In the genomic region with DNA sequence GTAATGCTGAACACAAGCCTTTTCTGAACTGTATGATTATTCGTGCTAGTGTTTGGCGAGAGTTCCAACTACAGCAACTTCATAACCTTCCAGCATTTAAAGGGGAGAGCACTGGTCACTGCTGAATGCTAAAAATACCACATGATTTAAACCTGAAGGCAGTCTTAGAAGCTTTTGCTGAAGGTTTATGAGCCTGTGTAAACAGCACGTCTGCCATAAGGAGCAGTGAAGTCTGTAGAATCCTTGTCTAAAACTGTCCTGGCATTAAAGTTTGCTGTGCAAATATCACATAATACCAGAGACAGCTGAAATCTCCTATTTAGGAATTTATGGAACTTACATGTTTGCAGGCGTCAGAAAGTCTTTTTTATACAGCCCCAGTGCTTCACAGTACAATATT, we compare ENCODE assay signal across 13 cellular contexts. TPM values are rescaled to one million over a fixed set of nuclear protein-coding genes. Genes with fewer than 3 reads are reported as not detected.
DNase-seq lines count a peak whose midpoint lies in the region; ATAC-seq and TF ChIP-seq lines count a peak whose summit lies in the region.
"Had no signal": no experiment of that assay in that cellular context is flagged by ENCODE, and none has a peak within 500 bp of the region (broad histone marks: within the 10 kb centered on the region; RNA-seq: fewer than 3 reads in every experiment).

No MANE protein-coding gene starts in this region.

- H3F3A ChIP-seq in PC-3 (ENCODE audit: low read length, unreplicated experiment) = no peaks in the 10 kb centered on the region

- H3K9me3 ChIP-seq in CD8-positive, alpha-beta memory T cell (ENCODE audit: low read length) = no peaks in the 10 kb centered on the region
- H3K9me3 ChIP-seq in PC-3 (ENCODE audit: low read length) (no peaks in the 10 kb centered on the region), prostate gland (no peaks in the 10 kb centered on the region)
- H3K9me3 ChIP-seq: SJSA1, uterus had no signal

- H3K4me3 ChIP-seq in CD8-positive, alpha-beta memory T cell (ENCODE audit: low read length) = peak overlapping the region; percentile 26
- 0 out of 2 replicates have a peak overlapping the region, but pooled peaks have one; percentile 3 for H3K4me3 ChIP-seq in PC-3 (ENCODE audit: low read length)
- H3K4me3 ChIP-seq in prostate gland = no peak overlapping the region
- H3K4me3 ChIP-seq: SJSA1, uterus had no signal

- H3K27me3 ChIP-seq in CD8-positive, alpha-beta memory T cell (ENCODE audit: insufficient read depth, low read length, poor library complexity, severe bottlenecking) = no peaks in the 10 kb centered on the region
- no peaks in the 10 kb centered on the region for H3K27me3 ChIP-seq in PC-3 (ENCODE audit: low read length)
- H3K27me3 ChIP-seq in prostate gland (replicated peaks; ENCODE audit: insufficient read depth) = no peaks in the 10 kb centered on the region
- H3K27me3 ChIP-seq: uterus had no signal

- H3K4me1 Mint-ChIP-seq in CD8-positive, alpha-beta memory T cell = peaks cover 69 to 95% (median 89%) of the 10 kb centered on the region in 3 donors

- no peak for DNase-seq in CD8-positive, alpha-beta memory T cell
- DNase-seq in PC-3 = peak; percentile 40
- peak; percentile 19 for DNase-seq in globus pallidus (ENCODE audit: low spot score)
- DNase-seq in prostate gland (ENCODE audit: low spot score) = peak; percentile 19
- no peak for DNase-seq in COLO829 (ENCODE audit: low spot score)
- DNase-seq in GF-D8 (lab: John Stamatoyannopoulos, UW) = no peak
- no peak for DNase-seq in SHP77 treated with DMSO at 0.1 percent for 48 hours (lab: John Stamatoyannopoulos, UW)
- DNase-seq: effector memory CD4-positive, alpha-beta T cell; NCI-H2081 treated with DMSO at 0.1 percent for 48 hours; NCI-H774; uterus had no signal

- no peak overlapping the region for H3K27ac ChIP-seq in CD8-positive, alpha-beta memory T cell (ENCODE audit: low read depth, low read length)
- H3K27ac ChIP-seq in PC-3 (ENCODE audit: low read length) = no peak overlapping the region
- H3K27ac ChIP-seq in prostate gland = peak overlapping the region in 1 of 2 donors; percentile 15
- H3K27ac ChIP-seq: SJSA1, uterus had no signal

- peak overlapping the region in 3 of 8 donors; percentile 3 to 74 (median 66) for H3K27ac Mint-ChIP-seq in CD8-positive, alpha-beta memory T cell
- H3K27ac Mint-ChIP-seq: CD14-positive monocyte had no signal

- no peaks in the 10 kb centered on the region; the same call in 1 of the 2 replicates for H3K79me2 ChIP-seq in PC-3 (ENCODE audit: low read length)

- H4K20me1 ChIP-seq in PC-3 (ENCODE audit: low read length) = no peaks in the 10 kb centered on the region

- peaks cover 79% of the 10 kb centered on the region for H3K4me1 ChIP-seq in CD8-positive, alpha-beta memory T cell (ENCODE audit: insufficient read depth, low read length)
- H3K4me1 ChIP-seq in PC-3 (ENCODE audit: insufficient read depth, low read length) (peaks cover 19% of the 10 kb centered on the region), prostate gland (replicated peaks) (peaks cover 4% of the 10 kb centered on the region)
- H3K4me1 ChIP-seq: SJSA1, uterus had no signal

- POLR2A ChIA-PET in CD8-positive, alpha-beta memory T cell (lab: Charles Lee) = no interaction called here
- POLR2A ChIA-PET in PC-3 (lab: Charles Lee; ENCODE audit: unreplicated experiment) = no interaction called here

- CTCF ChIA-PET in CD8-positive, alpha-beta memory T cell (lab: Charles Lee) = no interaction called here
- CTCF ChIA-PET in PC-3 (lab: Charles Lee) = no interaction called here

- peak overlapping the region; percentile 53 for H3K4me2 ChIP-seq in PC-3 (ENCODE audit: low read length)

- ATAC-seq in PC-3 = peak; percentile 75

- H3K27me3 Mint-ChIP-seq in CD8-positive, alpha-beta memory T cell = peaks cover 0 to 2% of the 10 kb centered on the region in 2 donors

- H3K9me3 Mint-ChIP-seq in CD8-positive, alpha-beta memory T cell = no peaks in the 10 kb centered on the region
- H3K9me3 Mint-ChIP-seq: CD14-positive monocyte had no signal

- no TSS peak for BruUV-seq in PC-3 (replicated peaks; lab: Mats Ljungman, UMichigan)

- peaks cover 5 to 73% (median 25%) of the 10 kb centered on the region in 3 donors for H3K36me3 Mint-ChIP-seq in CD8-positive, alpha-beta memory T cell

- no peaks in the 10 kb centered on the region for H3K9me2 ChIP-seq in PC-3 (replicated peaks; ENCODE audit: low read length)

- 21% methylated on average over 4 of the region's 4 CpGs for WGBS in prostate gland

- H2AFZ ChIP-seq in PC-3 (ENCODE audit: low read length) = peak overlapping the region; percentile 47

- TF ChIP-seq CTCF in PC-3 (conservative IDR thresholded peaks at IDR 0.05; ENCODE audit: low read depth, low read length) (no peak), prostate gland (IDR thresholded peaks at IDR 0.05) (no peak)

- TF ChIP-seq POLR2A in prostate gland (IDR thresholded peaks at IDR 0.05) = no peak

- H3K36me3 ChIP-seq in CD8-positive, alpha-beta memory T cell (ENCODE audit: insufficient read depth, low read length) = peaks cover 6% of the 10 kb centered on the region
- H3K36me3 ChIP-seq in PC-3 (ENCODE audit: low read depth, low read length) (no peaks in the 10 kb centered on the region), prostate gland (no peaks in the 10 kb centered on the region)
- H3K36me3 ChIP-seq: SJSA1, uterus had no signal

- peak overlapping the region in 1 of 7 donors; percentile 66 for H3K4me3 Mint-ChIP-seq in CD8-positive, alpha-beta memory T cell
- H3K4me3 Mint-ChIP-seq: CD14-positive monocyte had no signal

- intact Hi-C loops in PC-3 (cut with micrococcal nuclease) = no loop called here
- intact Hi-C loops in prostate gland (cut with DNase I) = no loop called here

- no peak overlapping the region for H3K9ac ChIP-seq in PC-3 (ENCODE audit: low read length)

RNA-seq across cellular contexts. Expression of gene SATB1, which starts 5.9 kb away (rescaled TPM):
- 100 to 1,000 TPM; 158 to 163 TPM for total RNA-seq in CD8-positive, alpha-beta memory T cell
- 89.6 TPM for polyA plus RNA-seq in CD8-positive, alpha-beta memory T cell
- 15.6 and 28.6 TPM in 2 replicates for total RNA-seq in PC-3 (2014; rRNA removed)
- 10 to 100 TPM; 51.7 to 62.2 TPM for total RNA-seq in prostate gland

Comparison
In these comparisons a context has a peak if more than half of its experiments do, and no peak if none do; other contexts are left out.
1. DNase-seq: peak in PC-3 (single experiment), globus pallidus (single experiment) and prostate gland (single experiment); none in CD8-positive, alpha-beta memory T cell (0 of 5), COLO829 (single experiment), GF-D8 (single experiment) and SHP77 treated with DMSO at 0.1 percent for 48 hours (single experiment).
2. H3K4me3 ChIP-seq: peak in CD8-positive, alpha-beta memory T cell (single experiment) and PC-3 (single experiment); none in prostate gland (0 of 2).